11 cellular contexts compared by ENCODE assay signal in the genomic region with DNA sequence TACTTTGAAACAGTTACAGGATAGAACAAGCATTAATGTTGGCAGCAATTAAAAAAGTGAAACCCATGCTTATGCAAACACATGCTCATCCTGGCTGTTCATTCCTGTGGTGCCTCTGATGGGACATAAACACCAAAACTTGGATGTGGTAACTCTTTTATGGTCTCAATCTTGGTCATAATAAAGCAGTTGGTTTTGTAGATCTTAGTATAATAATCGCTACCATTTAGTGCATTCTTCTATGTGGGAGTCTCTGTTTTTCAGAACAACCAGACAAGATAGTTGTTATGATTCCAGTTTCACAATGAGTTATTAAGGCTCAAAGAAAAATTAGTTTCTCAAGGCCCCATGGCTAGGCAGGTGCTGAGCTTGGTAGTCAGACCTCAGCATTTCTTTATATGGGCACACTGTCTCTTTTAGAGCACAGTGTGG.
A peak's percentile ranks its signal among the peaks of the same experiment; 100 is the strongest.
DNase-seq lines count a peak whose midpoint lies in the region; ATAC-seq and TF ChIP-seq lines count a peak whose summit lies in the region.
"Had no signal": no experiment of that assay in that cellular context is flagged by ENCODE, and none has a peak within 500 bp of the region (broad histone marks: within the 10 kb centered on the region; RNA-seq: fewer than 3 reads in every experiment).

No MANE protein-coding gene starts in this region.

- peak overlapping the region; percentile 41 for H3K4me3 Mint-ChIP-seq in activated CD8-positive, alpha-beta memory T cell treated with anti-CD3 and anti-CD28 coated beads, Interleukin-2, amount 10 ng/mL, durations not matched to agents 7 days and 5 days
- H3K4me3 Mint-ChIP-seq in natural killer cell treated with Interleukin-12 subunit alpha and Interleukin-12 subunit beta and Interleukin-15 and Interleukin-18, amount 100 ng/mL, for 72 hours, result peak overlapping the region; percentile 45

- peaks cover 52% of the 10 kb centered on the region for H3K36me3 Mint-ChIP-seq in activated CD8-positive, alpha-beta memory T cell treated with anti-CD3 and anti-CD28 coated beads, Interleukin-2, amount 10 ng/mL, durations not matched to agents 7 days and 5 days
- H3K36me3 Mint-ChIP-seq in natural killer cell treated with Interleukin-12 subunit alpha and Interleukin-12 subunit beta and Interleukin-15 and Interleukin-18, amount 100 ng/mL, for 72 hours, result peaks cover 15% of the 10 kb centered on the region

- no peak for TF ChIP-seq CTCF in Loucy (conservative IDR thresholded peaks at IDR 0.05; ENCODE audit: low read length)

- H3F3A ChIP-seq in Loucy (ENCODE audit: low read depth), result no peaks in the 10 kb centered on the region

- no peaks in the 10 kb centered on the region for H3K79me2 ChIP-seq in Loucy (ENCODE audit: insufficient read depth, low read length)

- no peak overlapping the region for H3K9ac ChIP-seq in Loucy (ENCODE audit: low read depth, low read length, poor library complexity, severe bottlenecking)

- DNase-seq in activated CD8-positive, alpha-beta memory T cell treated with anti-CD3 and anti-CD28 coated beads, Interleukin-2, amount 10 ng/mL, durations not matched to agents 7 days and 5 days, result no peak
- no peak for DNase-seq in activated CD8-positive, alpha-beta memory T cell treated with anti-CD3 and anti-CD28 coated beads, Interleukin-2, amount 50 U/mL, for 48 hours
- no peak for DNase-seq in natural killer cell treated with Interleukin-12 subunit alpha and Interleukin-12 subunit beta and Interleukin-15 and Interleukin-18, amount 100 ng/mL, for 72 hours (ENCODE audit: low spot score)
- DNase-seq in NCI-H187 (lab: John Stamatoyannopoulos, UW) (no peak), NCI-H1694 treated with DMSO at 0.1 percent for 48 hours (lab: John Stamatoyannopoulos, UW) (no peak)
- DNase-seq in central memory CD4-positive, alpha-beta T cell, result no peak
- DNase-seq: islet precursor cell, NCI-H2029 treated with DMSO at 0.1 percent for 48 hours had no signal

- H3K4me2 ChIP-seq in Loucy (ENCODE audit: low read depth, low read length, poor library complexity, severe bottlenecking), result peak overlapping the region; percentile 33

- H2AFZ ChIP-seq in Loucy (ENCODE audit: low read length), result no peak overlapping the region

- H3K36me3 ChIP-seq in Loucy (ENCODE audit: insufficient read depth, low read length), result peaks cover 24% of the 10 kb centered on the region; the same call in 1 of the 2 replicates

- H3K27ac Mint-ChIP-seq in activated CD8-positive, alpha-beta memory T cell treated with anti-CD3 and anti-CD28 coated beads, Interleukin-2, amount 10 ng/mL, durations not matched to agents 7 days and 5 days, result peak overlapping the region; percentile 75
- peak overlapping the region; percentile 84 to 90 for H3K27ac Mint-ChIP-seq in natural killer cell treated with Interleukin-12 subunit alpha and Interleukin-12 subunit beta and Interleukin-15 and Interleukin-18, amount 100 ng/mL, for 72 hours

- H3K27me3 Mint-ChIP-seq in activated CD8-positive, alpha-beta memory T cell treated with anti-CD3 and anti-CD28 coated beads, Interleukin-2, amount 10 ng/mL, durations not matched to agents 7 days and 5 days, result no peaks in the 10 kb centered on the region
- no peaks in the 10 kb centered on the region for H3K27me3 Mint-ChIP-seq in natural killer cell treated with Interleukin-12 subunit alpha and Interleukin-12 subunit beta and Interleukin-15 and Interleukin-18, amount 100 ng/mL, for 72 hours

- H3K4me1 ChIP-seq in Loucy (ENCODE audit: insufficient read depth, low read length, poor library complexity, severe bottlenecking), result peaks cover 21% of the 10 kb centered on the region

- H3K9me3 ChIP-seq in Loucy (ENCODE audit: insufficient read depth, low read depth, low read length), result no peaks in the 10 kb centered on the region

- H3K9me3 Mint-ChIP-seq in activated CD8-positive, alpha-beta memory T cell treated with anti-CD3 and anti-CD28 coated beads, Interleukin-2, amount 10 ng/mL, durations not matched to agents 7 days and 5 days (ENCODE audit: low read depth), result no peaks in the 10 kb centered on the region
- no peaks in the 10 kb centered on the region for H3K9me3 Mint-ChIP-seq in natural killer cell treated with Interleukin-12 subunit alpha and Interleukin-12 subunit beta and Interleukin-15 and Interleukin-18, amount 100 ng/mL, for 72 hours

- no peaks in the 10 kb centered on the region for H3K9me2 ChIP-seq in Loucy (replicated peaks; ENCODE audit: low read depth, low read length)

- no peaks in the 10 kb centered on the region for H3K27me3 ChIP-seq in Loucy (ENCODE audit: insufficient read depth, low read length, poor library complexity, severe bottlenecking)

- no peaks in the 10 kb centered on the region for H4K20me1 ChIP-seq in Loucy (ENCODE audit: insufficient read depth, low read length, poor library complexity, severe bottlenecking)

- ATAC-seq in activated CD8-positive, alpha-beta memory T cell treated with anti-CD3 and anti-CD28 coated beads, Interleukin-2, amount 10 ng/mL, durations not matched to agents 7 days and 5 days, result peak; percentile 83
- ATAC-seq in HG02610 (IDR thresholded peaks at IDR 0.05; ENCODE audit: unreplicated experiment), result peak; percentile 96
- peak; percentile 75 to 84 for ATAC-seq in natural killer cell treated with Interleukin-12 subunit alpha and Interleukin-12 subunit beta and Interleukin-15 and Interleukin-18, amount 100 ng/mL, for 72 hours

- CTCF ChIA-PET in activated CD8-positive, alpha-beta memory T cell treated with anti-CD3 and anti-CD28 coated beads, Interleukin-2, amount 10 ng/mL, durations not matched to agents 7 days and 5 days (lab: Charles Lee), result interaction anchor here (1.1 to 1.2 kb wide), 2 partner anchors 12 to 13 kb away, joined by 3 read pairs; no protein-coding TSS in a partner anchor

- H3K4me3 ChIP-seq in Loucy (ENCODE audit: low read length, poor library complexity, severe bottlenecking), result no peak overlapping the region
- H3K4me3 ChIP-seq: SK-N-MC had no signal

- peaks cover 24% of the 10 kb centered on the region for H3K4me1 Mint-ChIP-seq in activated CD8-positive, alpha-beta memory T cell treated with anti-CD3 and anti-CD28 coated beads, Interleukin-2, amount 10 ng/mL, durations not matched to agents 7 days and 5 days
- peaks cover 22 to 28% of the 10 kb centered on the region in 2 donors for H3K4me1 Mint-ChIP-seq in natural killer cell treated with Interleukin-12 subunit alpha and Interleukin-12 subunit beta and Interleukin-15 and Interleukin-18, amount 100 ng/mL, for 72 hours (ENCODE audit: low read depth in 2 of 2)
